In the genomic region with DNA sequence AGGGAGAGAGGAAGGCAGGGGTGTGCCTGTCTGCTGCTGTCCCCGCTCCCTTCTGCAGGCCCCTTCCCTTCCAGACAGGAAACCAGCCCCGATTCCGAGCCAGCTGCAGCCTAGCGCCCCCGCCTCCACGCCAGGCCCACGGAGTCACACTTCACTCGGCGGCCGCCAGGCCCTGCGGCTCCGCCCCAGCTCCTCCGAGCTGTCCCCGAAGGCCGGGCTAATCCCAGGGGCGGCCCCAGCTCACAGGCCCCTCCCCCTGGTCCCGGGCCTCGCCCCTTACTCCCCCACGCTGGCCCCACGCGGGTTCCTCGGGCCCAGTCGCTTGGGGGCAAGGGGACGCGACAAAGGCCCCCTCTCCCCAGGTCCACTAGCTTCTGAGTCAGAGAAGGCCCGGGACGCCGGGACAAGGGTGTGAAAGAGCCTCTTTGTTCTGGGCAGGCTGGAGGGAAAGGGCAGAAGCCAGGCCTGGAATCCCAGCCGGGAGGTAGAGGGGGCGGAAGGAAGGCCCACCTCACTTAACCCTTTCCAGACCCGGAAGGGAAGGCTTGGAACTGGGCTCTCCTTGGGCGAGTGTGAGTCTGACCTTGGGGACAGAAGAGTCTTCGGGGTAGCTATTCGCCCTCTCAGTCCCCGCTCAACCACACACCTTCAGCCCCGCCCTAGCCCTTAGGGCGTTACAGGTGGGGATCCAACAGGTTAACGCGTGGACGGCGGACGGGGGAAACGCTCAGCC, we compare ENCODE assay signal across 8 cellular contexts. TPM values are rescaled to one million over a fixed set of nuclear protein-coding genes. Genes with fewer than 3 reads are reported as not detected.
DNase-seq lines count a peak whose midpoint lies in the region; ATAC-seq and TF ChIP-seq lines count a peak whose summit lies in the region.

No MANE protein-coding gene starts in this region.

- peaks cover 51% of the 10 kb centered on the region for H3K27me3 Mint-ChIP-seq in activated T-cell treated with anti-CD3 and anti-CD28 coated beads, Interleukin-2, amount 50 U/mL, for 24 hours

- peaks cover 12% of the 10 kb centered on the region for H3K4me1 ChIP-seq in fibroblast of lung (ENCODE audit: control insufficient read depth, extremely low read depth, insufficient read depth, low read length)
- peaks cover 0 to 45% (median 21%) of the 10 kb centered on the region in 4 donors for H3K4me1 ChIP-seq in tibial artery

- ATAC-seq in GM19324 (IDR thresholded peaks at IDR 0.05; ENCODE audit: low FRiP score, unreplicated experiment) (peak; percentile 73), HG03280 (IDR thresholded peaks at IDR 0.05; ENCODE audit: unreplicated experiment) (peak; percentile 67)

- TF ChIP-seq CTCF in fibroblast of lung (conservative IDR thresholded peaks at IDR 0.05 in 1 of 2, IDR thresholded peaks at IDR 0.05 in 1 of 2; ENCODE audit: low read depth in 1 of 2, low read length in 2 of 2) (peak; percentile 1 to 25), tibial artery (IDR thresholded peaks at IDR 0.05) (peak; percentile 38 to 49)

- H3K4me1 Mint-ChIP-seq in activated T-cell treated with anti-CD3 and anti-CD28 coated beads, Interleukin-2, amount 50 U/mL, for 24 hours (ENCODE audit: low read depth) = peaks cover 15% of the 10 kb centered on the region

- peak overlapping the region; percentile 48 for H3K9ac ChIP-seq in fibroblast of lung (ENCODE audit: insufficient read depth, low read length)

- H3K9me3 ChIP-seq in fibroblast of lung (ENCODE audit: control insufficient read depth, insufficient read depth, low read depth, low read length) = no peaks in the 10 kb centered on the region
- no peaks in the 10 kb centered on the region for H3K9me3 ChIP-seq in tibial artery

- DNase-seq in D341Med (ENCODE audit: low spot score) (peak; percentile 98), NCI-H69 (lab: John Stamatoyannopoulos, UW) (peak; percentile 86), fibroblast of lung (ENCODE audit: low read depth in 2 of 2) (peak; percentile 83 to 85), myocyte (ENCODE audit: low read depth) (peak; percentile 92), tibial artery (peak; percentile 81 to 92)
- peak; percentile 62 for DNase-seq in activated T-cell treated with anti-CD3 and anti-CD28 coated beads, Interleukin-2, amount 50 U/mL, for 24 hours

- H4K20me1 ChIP-seq in fibroblast of lung (ENCODE audit: control insufficient read depth, extremely low read depth, insufficient read depth, low read length) = no peaks in the 10 kb centered on the region

- no peaks in the 10 kb centered on the region for H3K9me3 Mint-ChIP-seq in activated T-cell treated with anti-CD3 and anti-CD28 coated beads, Interleukin-2, amount 50 U/mL, for 24 hours

- H3K27ac Mint-ChIP-seq in activated T-cell treated with anti-CD3 and anti-CD28 coated beads, Interleukin-2, amount 50 U/mL, for 24 hours = no peak overlapping the region

- H3K4me2 ChIP-seq in fibroblast of lung (ENCODE audit: extremely low read depth, insufficient read depth, low read length) = peak overlapping the region; percentile 99

- intact Hi-C loops in tibial artery (cut with DNase I; ENCODE audit: low total_unique reads) = no loop called here

- no peaks in the 10 kb centered on the region for H3K36me3 ChIP-seq in fibroblast of lung (ENCODE audit: control insufficient read depth, insufficient read depth, low read length)
- H3K36me3 ChIP-seq in tibial artery = no peaks in the 10 kb centered on the region

- peak overlapping the region; percentile 68 to 84 (median 77) for H3K4me3 ChIP-seq in fibroblast of lung (replicated peaks in 1 of 4; ENCODE audit: control extremely low read depth in 1 of 4, insufficient read depth in 1 of 4, low read depth in 3 of 4, low read length in 4 of 4)
- peak overlapping the region; percentile 50 to 64 for H3K4me3 ChIP-seq in tibial artery

- H3K79me2 ChIP-seq in fibroblast of lung (ENCODE audit: control insufficient read depth, insufficient read depth, low read length) = no peaks in the 10 kb centered on the region

- H3K4me3 Mint-ChIP-seq in activated T-cell treated with anti-CD3 and anti-CD28 coated beads, Interleukin-2, amount 50 U/mL, for 24 hours = peak overlapping the region; percentile 43

- no peaks in the 10 kb centered on the region for H3K36me3 Mint-ChIP-seq in activated T-cell treated with anti-CD3 and anti-CD28 coated beads, Interleukin-2, amount 50 U/mL, for 24 hours (ENCODE audit: low read depth)

- H3K27me3 ChIP-seq in fibroblast of lung (ENCODE audit: control insufficient read depth, insufficient read depth, low read length) = no peaks in the 10 kb centered on the region
- peaks cover 0 to 13% of the 10 kb centered on the region in 2 donors for H3K27me3 ChIP-seq in tibial artery

- peak overlapping the region; percentile 86 for H2AFZ ChIP-seq in fibroblast of lung (ENCODE audit: low read length)

- H3K27ac ChIP-seq in fibroblast of lung (ENCODE audit: insufficient read depth, low read length) = peak overlapping the region; percentile 71
- peak overlapping the region; percentile 68 to 76 for H3K27ac ChIP-seq in tibial artery

RNA-seq across cellular contexts. Expression of gene RTKN, which starts 1.2 kb away (rescaled TPM):
- 11.8 and 16.0 TPM in 2 replicates for total RNA-seq in fibroblast of lung
- 8.3 and 10.0 TPM in 2 replicates for polyA plus RNA-seq in fibroblast of lung
- 8.2 and 11.3 TPM in 2 replicates for polyA plus RNA-seq in fibroblast of lung (2012)
- polyA minus RNA-seq in fibroblast of lung (ENCODE audit: low replicate concordance) = 10.6 and 20.2 TPM in 2 replicates
- 43.3 and 56.6 TPM in 2 replicates for total RNA-seq in myocyte
- 32.8 TPM for polyA plus RNA-seq in myocyte (2012)

RNA-seq across cellular contexts. Expression of gene INO80B, which starts 14.3 kb away (rescaled TPM):
- total RNA-seq in fibroblast of lung (13.0 and 14.9 TPM in 2 replicates), myocyte (20.0 and 30.8 TPM in 2 replicates)
- polyA plus RNA-seq in fibroblast of lung = 6.9 TPM in 2 replicates
- 19.6 and 21.3 TPM in 2 replicates for polyA plus RNA-seq in fibroblast of lung (2012)
- 4.1 and 8.4 TPM in 2 replicates for polyA minus RNA-seq in fibroblast of lung (ENCODE audit: low replicate concordance)
- polyA plus RNA-seq in myocyte (2012) = 40.0 TPM

RNA-seq across cellular contexts. Expression of gene WBP1, which starts 17.7 kb away (rescaled TPM):
- total RNA-seq in fibroblast of lung = 48.8 and 78.1 TPM in 2 replicates
- 43.8 and 45.8 TPM in 2 replicates for polyA plus RNA-seq in fibroblast of lung
- polyA plus RNA-seq in fibroblast of lung (2012) = 70.8 and 71.3 TPM in 2 replicates
- polyA minus RNA-seq in fibroblast of lung (ENCODE audit: low replicate concordance) = 134 and 199 TPM in 2 replicates
- total RNA-seq in myocyte = 68.4 and 75.4 TPM in 2 replicates
- 182 TPM for polyA plus RNA-seq in myocyte (2012)

RNA-seq across cellular contexts. Expression of gene WDR54, which starts 19.0 kb away (rescaled TPM):
- total RNA-seq in fibroblast of lung (23.9 and 27.1 TPM in 2 replicates), myocyte (7.8 TPM in 2 replicates)
- polyA plus RNA-seq in fibroblast of lung = 24.3 and 34.0 TPM in 2 replicates
- polyA plus RNA-seq in fibroblast of lung (2012) = 32.9 and 48.2 TPM in 2 replicates
- 78.8 and 104 TPM in 2 replicates for polyA minus RNA-seq in fibroblast of lung (ENCODE audit: low replicate concordance)
- polyA plus RNA-seq in myocyte (2012) = 22.6 TPM

RNA-seq across cellular contexts. Expression of gene C2orf81, which starts 19.1 kb away (rescaled TPM):
- 0.77 and 1.5 TPM in 2 replicates for total RNA-seq in fibroblast of lung
- 0.25 and 0.37 TPM in 2 replicates for polyA plus RNA-seq in fibroblast of lung
- polyA plus RNA-seq in fibroblast of lung (2012) = 1.1 and 1.9 TPM in 2 replicates
- 1.0 and 1.2 TPM in 2 replicates for polyA minus RNA-seq in fibroblast of lung (ENCODE audit: low replicate concordance)
- total RNA-seq in myocyte = 0.26 and 1.4 TPM in 2 replicates
- 1.9 TPM for polyA plus RNA-seq in myocyte (2012)

Comparison
In these comparisons a context has a peak if more than half of its experiments do, and no peak if none do; other contexts are left out.
1. Peak in every context shown above with its lines: DNase-seq, ATAC-seq, H3K4me3 ChIP-seq and H3K27ac ChIP-seq.